Comparison of ENCODE assay signal across 17 cellular contexts in genomic region chr7:73995821-73996511, GRCh38. TPM values are rescaled to one million over a fixed set of nuclear protein-coding genes. Genes with fewer than 3 reads are reported as not detected.
"Had no signal": no experiment of that assay in that cellular context is flagged by ENCODE, and none has a peak within 500 bp of the region (broad histone marks: within the 10 kb centered on the region; RNA-seq: fewer than 3 reads in every experiment).

No MANE protein-coding gene starts in this region.

- H3K27ac ChIP-seq: cardiac muscle cell, left lung, parathyroid adenoma, spleen, upper lobe of right lung had no signal

- H3K79me2 ChIP-seq: parathyroid adenoma had no signal

- H3K27ac Mint-ChIP-seq: activated T-helper 17 cell treated with anti-CD3 and anti-CD28 coated beads, Interleukin-2, amount 50 U/mL, for 72 hours; naive thymus-derived CD8-positive, alpha-beta T cell; WTC11 had no signal

- H3K4me3 ChIP-seq: cardiac muscle cell, left lung, spleen, upper lobe of right lung had no signal

- FAIRE-seq: frontal cortex had no signal

- H2AFZ ChIP-seq: parathyroid adenoma had no signal

- H3K4me1 ChIP-seq: left lung, parathyroid adenoma had no signal

- H3K36me3 ChIP-seq: cardiac muscle cell, left lung, spleen, upper lobe of right lung had no signal

- H3K4me1 Mint-ChIP-seq: activated T-helper 17 cell treated with anti-CD3 and anti-CD28 coated beads, Interleukin-2, amount 50 U/mL, for 72 hours; naive thymus-derived CD8-positive, alpha-beta T cell; WTC11 had no signal

- ATAC-seq: activated naive CD4-positive, alpha-beta T cell treated with anti-CD3 and anti-CD28 coated beads, Interleukin-2, amount 50 U/mL, for 72 hours; activated T-helper 17 cell treated with anti-CD3 and anti-CD28 coated beads, Interleukin-2, amount 50 U/mL, for 72 hours; left lung; naive thymus-derived CD8-positive, alpha-beta T cell; upper lobe of right lung; WTC11 had no signal

- H3K9me3 ChIP-seq: upper lobe of right lung had no signal

- DNase-seq: activated T-cell treated with anti-CD3 and anti-CD28 coated beads, Interleukin-2, amount 50 U/mL, for 1 hour; effector memory CD4-positive, alpha-beta T cell; hippocampal formation; kidney glomerular epithelial cell; left lung; naive thymus-derived CD8-positive, alpha-beta T cell; spleen; stimulated activated CD4-positive, alpha-beta T cell treated with anti-CD3 and anti-CD28 coated beads, Interleukin-4, amount 100 ng/mL, for 1 hour; stimulated activated naive CD4-positive, alpha-beta T cell; upper lobe of right lung had no signal

- H3K9ac ChIP-seq: parathyroid adenoma had no signal

- H3K27me3 ChIP-seq: cardiac muscle cell, left lung, upper lobe of right lung had no signal

- H3K4me3 Mint-ChIP-seq: activated T-helper 17 cell treated with anti-CD3 and anti-CD28 coated beads, Interleukin-2, amount 50 U/mL, for 72 hours; naive thymus-derived CD8-positive, alpha-beta T cell; WTC11 had no signal

RNA-seq across cellular contexts. Expression of gene ELN, which starts 32.0 kb away (rescaled TPM):
- total RNA-seq: activated naive CD4-positive, alpha-beta T cell treated with anti-CD3 and anti-CD28 coated beads, Interleukin-2, amount 50 U/mL, for 72 hours; activated T-helper 17 cell treated with anti-CD3 and anti-CD28 coated beads, Interleukin-2, amount 50 U/mL, for 72 hours; naive thymus-derived CD8-positive, alpha-beta T cell; T-helper 1 cell treated with Interleukin-12 subunit alpha and Interleukin-12 subunit beta and Interleukin-4 antibody, amounts not matched to agents 30 ng/mL and 1 ng/mL, for 36 hours had no signal
- polyA plus RNA-seq: cardiac muscle cell; naive thymus-derived CD8-positive, alpha-beta T cell had no signal
